16 cellular contexts compared by ENCODE assay signal in the genomic region with DNA sequence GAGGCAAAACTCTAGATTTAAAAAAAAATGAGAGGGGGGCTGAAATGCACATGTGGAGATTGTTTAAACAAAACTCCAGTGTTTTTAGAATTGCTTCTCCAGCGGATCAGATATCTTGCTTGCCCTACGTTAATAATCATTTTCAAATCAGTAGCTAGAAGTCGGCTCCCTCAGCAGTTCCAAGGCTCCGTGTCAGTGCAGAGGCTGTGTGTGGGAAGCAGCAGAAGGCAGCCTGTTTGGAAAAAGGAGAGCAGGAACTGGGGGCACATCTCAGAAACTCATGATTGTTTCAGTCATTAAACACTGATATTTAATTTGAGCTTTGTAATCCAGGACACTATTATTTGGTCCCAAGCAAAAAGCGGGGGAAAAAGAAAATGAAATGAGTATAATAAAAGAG. TPM values are rescaled to one million over a fixed set of nuclear protein-coding genes. Genes with fewer than 3 reads are reported as not detected.
"Had no signal": no experiment of that assay in that cellular context is flagged by ENCODE, and none has a peak within 500 bp of the region (broad histone marks: within the 10 kb centered on the region; RNA-seq: fewer than 3 reads in every experiment).

No MANE protein-coding gene starts in this region.

- H3K27ac ChIP-seq: heart left ventricle, prostate gland, tibial nerve had no signal

- H3K27me3 ChIP-seq: tibial nerve had no signal

- ATAC-seq: activated CD4-positive, CD25-positive, alpha-beta regulatory T cell treated with anti-CD3 and anti-CD28 coated beads, Interleukin-2, amount 50 U/mL, for 24 hours; heart left ventricle; left lobe of liver; naive thymus-derived CD4-positive, alpha-beta T cell had no signal

- H3K36me3 Mint-ChIP-seq: naive thymus-derived CD4-positive, alpha-beta T cell had no signal

- H3K27ac Mint-ChIP-seq: naive thymus-derived CD4-positive, alpha-beta T cell; T-helper 2 cell treated with Interferon-gamma antibody and Interleukin-4, amounts not matched to agents 5 μg/mL and 100 μg/mL, for 36 hours had no signal

- H3K9me3 Mint-ChIP-seq: T-helper 2 cell treated with Interferon-gamma antibody and Interleukin-4, amounts not matched to agents 5 μg/mL and 100 μg/mL, for 36 hours had no signal

- H3K4me3 Mint-ChIP-seq: naive thymus-derived CD4-positive, alpha-beta T cell; T-helper 2 cell treated with Interferon-gamma antibody and Interleukin-4, amounts not matched to agents 5 μg/mL and 100 μg/mL, for 36 hours had no signal

- H3K36me3 ChIP-seq: heart left ventricle, prostate gland, tibial nerve had no signal

- H3K4me3 ChIP-seq: heart left ventricle, mucosa of descending colon, prostate gland, smooth muscle cell, tibial nerve had no signal

- DNase-seq: activated naive CD4-positive, alpha-beta T cell; activated T-cell treated with anti-CD3 and anti-CD28 coated beads for 4 hours; effector memory CD4-positive, alpha-beta T cell; heart left ventricle; mammary epithelial cell; naive thymus-derived CD4-positive, alpha-beta T cell; stimulated activated CD4-positive, alpha-beta T cell treated with anti-CD3 and anti-CD28 coated beads, Interleukin-4, amount 100 ng/mL, for 4 hours; stimulated activated CD8-positive, alpha-beta memory T cell treated with anti-CD3 and anti-CD28 coated beads, Interleukin-4, amount 100 ng/mL, for 48 hours; stimulated activated naive CD4-positive, alpha-beta T cell treated with Interleukin-2 at 50 U/mL for 16 hours had no signal

- H3K4me1 ChIP-seq: heart left ventricle, prostate gland had no signal

RNA-seq across cellular contexts. Expression of a gene that starts 50.9 kb away (rescaled TPM):
- total RNA-seq: heart left ventricle; left lobe of liver; mammary epithelial cell; mucosa of descending colon; naive thymus-derived CD4-positive, alpha-beta T cell; smooth muscle cell; tibial nerve had no signal
- polyA plus RNA-seq: heart left ventricle; mammary epithelial cell; naive thymus-derived CD4-positive, alpha-beta T cell; smooth muscle cell had no signal
